1 cellular context compared by ENCODE assay signal in the genomic region with DNA sequence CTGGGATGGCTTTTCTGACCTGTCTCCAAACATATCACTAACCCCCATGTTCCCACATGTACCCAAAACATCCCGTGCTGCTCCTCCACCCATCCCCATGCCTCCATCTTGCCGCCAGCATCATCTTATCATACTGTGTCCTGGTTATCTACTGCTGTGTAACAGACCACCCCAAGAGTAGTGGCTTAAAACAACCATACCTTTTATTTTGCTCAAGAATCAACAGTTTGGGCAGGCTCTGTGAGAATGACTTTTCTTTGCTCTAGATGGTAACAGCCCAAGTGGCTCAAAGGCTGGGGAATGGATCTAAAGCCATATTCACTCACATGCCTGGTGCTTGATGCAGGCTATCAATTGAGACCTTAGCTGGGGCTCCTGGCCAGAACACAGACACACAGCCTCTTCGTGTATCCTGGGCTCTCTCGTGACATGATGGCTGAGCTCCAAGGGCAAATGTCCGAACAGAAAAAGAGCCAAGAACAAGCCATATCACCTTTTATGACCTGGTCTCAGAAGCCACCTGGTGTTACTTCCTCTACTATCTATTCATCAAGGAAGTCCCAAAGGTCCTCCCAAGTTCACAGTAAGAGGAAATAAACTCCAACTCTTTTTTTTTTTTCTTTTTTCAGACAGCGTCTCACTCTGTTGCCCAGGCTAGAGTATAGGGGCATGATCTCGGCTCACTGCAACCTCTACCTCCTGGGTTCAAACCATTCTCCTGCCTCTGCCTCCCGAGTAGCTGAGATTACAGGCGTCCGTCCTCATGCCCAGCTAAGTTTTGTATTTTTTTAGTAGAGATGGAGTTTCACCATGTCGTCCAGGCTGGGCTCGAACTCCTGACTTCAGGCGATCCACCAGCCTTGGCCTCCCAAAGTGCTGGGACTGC.
TF ChIP-seq lines count a peak whose summit lies in the region.

No MANE protein-coding gene starts in this region.

TF ChIP-seq in K562, 482 proteins besides CTCF, POLR2A, EP300 and RAD21 (continued from another document and continues in another):
- TF ChIP-seq, protein P1, sequence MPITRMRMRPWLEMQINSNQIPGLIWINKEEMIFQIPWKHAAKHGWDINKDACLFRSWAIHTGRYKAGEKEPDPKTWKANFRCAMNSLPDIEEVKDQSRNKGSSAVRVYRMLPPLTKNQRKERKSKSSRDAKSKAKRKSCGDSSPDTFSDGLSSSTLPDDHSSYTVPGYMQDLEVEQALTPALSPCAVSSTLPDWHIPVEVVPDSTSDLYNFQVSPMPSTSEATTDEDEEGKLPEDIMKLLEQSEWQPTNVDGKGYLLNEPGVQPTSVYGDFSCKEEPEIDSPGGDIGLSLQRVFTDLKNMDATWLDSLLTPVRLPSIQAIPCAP (CRISPR knock-in tag; IDR thresholded peaks at IDR 0.05; ENCODE audit: borderline replicate concordance): no peak
- TF ChIP-seq, protein P2, sequence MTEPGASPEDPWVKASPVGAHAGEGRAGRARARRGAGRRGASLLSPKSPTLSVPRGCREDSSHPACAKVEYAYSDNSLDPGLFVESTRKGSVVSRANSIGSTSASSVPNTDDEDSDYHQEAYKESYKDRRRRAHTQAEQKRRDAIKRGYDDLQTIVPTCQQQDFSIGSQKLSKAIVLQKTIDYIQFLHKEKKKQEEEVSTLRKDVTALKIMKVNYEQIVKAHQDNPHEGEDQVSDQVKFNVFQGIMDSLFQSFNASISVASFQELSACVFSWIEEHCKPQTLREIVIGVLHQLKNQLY (CRISPR knock-in tag; conservative IDR thresholded peaks at IDR 0.05): no peak
- TF ChIP-seq ZBED1 (IDR thresholded peaks at IDR 0.05) (no peak), ZNF644 (tag; IDR thresholded peaks at IDR 0.05; ENCODE audit: low read depth) (no peak), POLR2AphosphoS5 (IDR thresholded peaks at IDR 0.05; ENCODE audit: control insufficient read depth, insufficient read depth, low read depth, low read length) (no peak), CHCHD3 (CRISPR knock-in tag; IDR thresholded peaks at IDR 0.05) (no peak), TBP (optimal IDR thresholded peaks at IDR 0.05; ENCODE audit: low read depth, low read length) (no peak), NBN (IDR thresholded peaks at IDR 0.05; ENCODE audit: low read depth) (peak; percentile 71; the same call in 1 of the 2 replicates), NR2C1 (IDR thresholded peaks at IDR 0.05) (0 out of 2 replicates have a peak, but pooled peaks have one; percentile 20), NR2C1 (tag; IDR thresholded peaks at IDR 0.05) (0 out of 2 replicates have a peak, but pooled peaks have one; percentile 17), FOS (IDR thresholded peaks at IDR 0.05; ENCODE audit: extremely low read depth, insufficient read length) (no peak), ZBTB8A (IDR thresholded peaks at IDR 0.05; ENCODE audit: partially characterized antibody) (no peak), SP1 (CRISPR knock-in tag; IDR thresholded peaks at IDR 0.05) (peak; percentile 63), LCOR (CRISPR knock-in tag; IDR thresholded peaks at IDR 0.05) (no peak), GABPB2 (CRISPR knock-in tag; conservative IDR thresholded peaks at IDR 0.05) (no peak), TCF7L2 (IDR thresholded peaks at IDR 0.05; ENCODE audit: low read depth, low read length) (no peak), ZNF316 (IDR thresholded peaks at IDR 0.05) (no peak), HNRNPUL1 (IDR thresholded peaks at IDR 0.05; ENCODE audit: low read length) (no peak), TCFL5 (CRISPR knock-in tag; conservative IDR thresholded peaks at IDR 0.05) (no peak), HDAC3 (IDR thresholded peaks at IDR 0.05; ENCODE audit: borderline replicate concordance, partially characterized antibody) (no peak), ERF (CRISPR knock-in tag; IDR thresholded peaks at IDR 0.05) (no peak), RAD51 (IDR thresholded peaks at IDR 0.05; ENCODE audit: borderline replicate concordance, low read depth) (no peak)
- TF ChIP-seq, protein P3, sequence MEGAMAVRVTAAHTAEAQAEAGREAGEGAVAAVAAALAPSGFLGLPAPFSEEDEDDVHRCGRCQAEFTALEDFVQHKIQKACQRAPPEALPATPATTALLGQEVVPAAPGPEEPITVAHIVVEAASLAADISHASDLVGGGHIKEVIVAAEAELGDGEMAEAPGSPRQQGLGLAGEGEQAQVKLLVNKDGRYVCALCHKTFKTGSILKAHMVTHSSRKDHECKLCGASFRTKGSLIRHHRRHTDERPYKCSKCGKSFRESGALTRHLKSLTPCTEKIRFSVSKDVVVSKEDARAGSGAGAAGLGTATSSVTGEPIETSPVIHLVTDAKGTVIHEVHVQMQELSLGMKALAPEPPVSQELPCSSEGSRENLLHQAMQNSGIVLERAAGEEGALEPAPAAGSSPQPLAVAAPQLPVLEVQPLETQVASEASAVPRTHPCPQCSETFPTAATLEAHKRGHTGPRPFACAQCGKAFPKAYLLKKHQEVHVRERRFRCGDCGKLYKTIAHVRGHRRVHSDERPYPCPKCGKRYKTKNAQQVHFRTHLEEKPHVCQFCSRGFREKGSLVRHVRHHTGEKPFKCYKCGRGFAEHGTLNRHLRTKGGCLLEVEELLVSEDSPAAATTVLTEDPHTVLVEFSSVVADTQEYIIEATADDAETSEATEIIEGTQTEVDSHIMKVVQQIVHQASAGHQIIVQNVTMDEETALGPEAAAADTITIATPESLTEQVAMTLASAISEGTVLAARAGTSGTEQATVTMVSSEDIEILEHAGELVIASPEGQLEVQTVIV (CRISPR knock-in tag; IDR thresholded peaks at IDR 0.05; ENCODE audit: borderline replicate concordance): no peak
- TF ChIP-seq, protein P4, sequence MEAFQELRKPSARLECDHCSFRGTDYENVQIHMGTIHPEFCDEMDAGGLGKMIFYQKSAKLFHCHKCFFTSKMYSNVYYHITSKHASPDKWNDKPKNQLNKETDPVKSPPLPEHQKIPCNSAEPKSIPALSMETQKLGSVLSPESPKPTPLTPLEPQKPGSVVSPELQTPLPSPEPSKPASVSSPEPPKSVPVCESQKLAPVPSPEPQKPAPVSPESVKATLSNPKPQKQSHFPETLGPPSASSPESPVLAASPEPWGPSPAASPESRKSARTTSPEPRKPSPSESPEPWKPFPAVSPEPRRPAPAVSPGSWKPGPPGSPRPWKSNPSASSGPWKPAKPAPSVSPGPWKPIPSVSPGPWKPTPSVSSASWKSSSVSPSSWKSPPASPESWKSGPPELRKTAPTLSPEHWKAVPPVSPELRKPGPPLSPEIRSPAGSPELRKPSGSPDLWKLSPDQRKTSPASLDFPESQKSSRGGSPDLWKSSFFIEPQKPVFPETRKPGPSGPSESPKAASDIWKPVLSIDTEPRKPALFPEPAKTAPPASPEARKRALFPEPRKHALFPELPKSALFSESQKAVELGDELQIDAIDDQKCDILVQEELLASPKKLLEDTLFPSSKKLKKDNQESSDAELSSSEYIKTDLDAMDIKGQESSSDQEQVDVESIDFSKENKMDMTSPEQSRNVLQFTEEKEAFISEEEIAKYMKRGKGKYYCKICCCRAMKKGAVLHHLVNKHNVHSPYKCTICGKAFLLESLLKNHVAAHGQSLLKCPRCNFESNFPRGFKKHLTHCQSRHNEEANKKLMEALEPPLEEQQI (IDR thresholded peaks at IDR 0.05): no peak
- TF ChIP-seq, protein P5, sequence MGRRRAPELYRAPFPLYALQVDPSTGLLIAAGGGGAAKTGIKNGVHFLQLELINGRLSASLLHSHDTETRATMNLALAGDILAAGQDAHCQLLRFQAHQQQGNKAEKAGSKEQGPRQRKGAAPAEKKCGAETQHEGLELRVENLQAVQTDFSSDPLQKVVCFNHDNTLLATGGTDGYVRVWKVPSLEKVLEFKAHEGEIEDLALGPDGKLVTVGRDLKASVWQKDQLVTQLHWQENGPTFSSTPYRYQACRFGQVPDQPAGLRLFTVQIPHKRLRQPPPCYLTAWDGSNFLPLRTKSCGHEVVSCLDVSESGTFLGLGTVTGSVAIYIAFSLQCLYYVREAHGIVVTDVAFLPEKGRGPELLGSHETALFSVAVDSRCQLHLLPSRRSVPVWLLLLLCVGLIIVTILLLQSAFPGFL (CRISPR knock-in tag; IDR thresholded peaks at IDR 0.05): no peak
- TF ChIP-seq, protein P6, sequence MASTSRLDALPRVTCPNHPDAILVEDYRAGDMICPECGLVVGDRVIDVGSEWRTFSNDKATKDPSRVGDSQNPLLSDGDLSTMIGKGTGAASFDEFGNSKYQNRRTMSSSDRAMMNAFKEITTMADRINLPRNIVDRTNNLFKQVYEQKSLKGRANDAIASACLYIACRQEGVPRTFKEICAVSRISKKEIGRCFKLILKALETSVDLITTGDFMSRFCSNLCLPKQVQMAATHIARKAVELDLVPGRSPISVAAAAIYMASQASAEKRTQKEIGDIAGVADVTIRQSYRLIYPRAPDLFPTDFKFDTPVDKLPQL (IDR thresholded peaks at IDR 0.05; ENCODE audit: extremely low read depth, insufficient read length): no peak
- TF ChIP-seq, protein P7, sequence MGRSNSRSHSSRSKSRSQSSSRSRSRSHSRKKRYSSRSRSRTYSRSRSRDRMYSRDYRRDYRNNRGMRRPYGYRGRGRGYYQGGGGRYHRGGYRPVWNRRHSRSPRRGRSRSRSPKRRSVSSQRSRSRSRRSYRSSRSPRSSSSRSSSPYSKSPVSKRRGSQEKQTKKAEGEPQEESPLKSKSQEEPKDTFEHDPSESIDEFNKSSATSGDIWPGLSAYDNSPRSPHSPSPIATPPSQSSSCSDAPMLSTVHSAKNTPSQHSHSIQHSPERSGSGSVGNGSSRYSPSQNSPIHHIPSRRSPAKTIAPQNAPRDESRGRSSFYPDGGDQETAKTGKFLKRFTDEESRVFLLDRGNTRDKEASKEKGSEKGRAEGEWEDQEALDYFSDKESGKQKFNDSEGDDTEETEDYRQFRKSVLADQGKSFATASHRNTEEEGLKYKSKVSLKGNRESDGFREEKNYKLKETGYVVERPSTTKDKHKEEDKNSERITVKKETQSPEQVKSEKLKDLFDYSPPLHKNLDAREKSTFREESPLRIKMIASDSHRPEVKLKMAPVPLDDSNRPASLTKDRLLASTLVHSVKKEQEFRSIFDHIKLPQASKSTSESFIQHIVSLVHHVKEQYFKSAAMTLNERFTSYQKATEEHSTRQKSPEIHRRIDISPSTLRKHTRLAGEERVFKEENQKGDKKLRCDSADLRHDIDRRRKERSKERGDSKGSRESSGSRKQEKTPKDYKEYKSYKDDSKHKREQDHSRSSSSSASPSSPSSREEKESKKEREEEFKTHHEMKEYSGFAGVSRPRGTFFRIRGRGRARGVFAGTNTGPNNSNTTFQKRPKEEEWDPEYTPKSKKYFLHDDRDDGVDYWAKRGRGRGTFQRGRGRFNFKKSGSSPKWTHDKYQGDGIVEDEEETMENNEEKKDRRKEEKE (IDR thresholded peaks at IDR 0.05; ENCODE audit: borderline replicate concordance in 1 of 2, control insufficient read depth in 1 of 2, low read depth in 2 of 2, low read length in 1 of 2): no peak
- TF ChIP-seq, protein P8, sequence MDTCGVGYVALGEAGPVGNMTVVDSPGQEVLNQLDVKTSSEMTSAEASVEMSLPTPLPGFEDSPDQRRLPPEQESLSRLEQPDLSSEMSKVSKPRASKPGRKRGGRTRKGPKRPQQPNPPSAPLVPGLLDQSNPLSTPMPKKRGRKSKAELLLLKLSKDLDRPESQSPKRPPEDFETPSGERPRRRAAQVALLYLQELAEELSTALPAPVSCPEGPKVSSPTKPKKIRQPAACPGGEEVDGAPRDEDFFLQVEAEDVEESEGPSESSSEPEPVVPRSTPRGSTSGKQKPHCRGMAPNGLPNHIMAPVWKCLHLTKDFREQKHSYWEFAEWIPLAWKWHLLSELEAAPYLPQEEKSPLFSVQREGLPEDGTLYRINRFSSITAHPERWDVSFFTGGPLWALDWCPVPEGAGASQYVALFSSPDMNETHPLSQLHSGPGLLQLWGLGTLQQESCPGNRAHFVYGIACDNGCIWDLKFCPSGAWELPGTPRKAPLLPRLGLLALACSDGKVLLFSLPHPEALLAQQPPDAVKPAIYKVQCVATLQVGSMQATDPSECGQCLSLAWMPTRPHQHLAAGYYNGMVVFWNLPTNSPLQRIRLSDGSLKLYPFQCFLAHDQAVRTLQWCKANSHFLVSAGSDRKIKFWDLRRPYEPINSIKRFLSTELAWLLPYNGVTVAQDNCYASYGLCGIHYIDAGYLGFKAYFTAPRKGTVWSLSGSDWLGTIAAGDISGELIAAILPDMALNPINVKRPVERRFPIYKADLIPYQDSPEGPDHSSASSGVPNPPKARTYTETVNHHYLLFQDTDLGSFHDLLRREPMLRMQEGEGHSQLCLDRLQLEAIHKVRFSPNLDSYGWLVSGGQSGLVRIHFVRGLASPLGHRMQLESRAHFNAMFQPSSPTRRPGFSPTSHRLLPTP (IDR thresholded peaks at IDR 0.05; ENCODE audit: borderline replicate concordance, extremely low read depth, insufficient read length): peak; percentile 14
- TF ChIP-seq, protein P9, sequence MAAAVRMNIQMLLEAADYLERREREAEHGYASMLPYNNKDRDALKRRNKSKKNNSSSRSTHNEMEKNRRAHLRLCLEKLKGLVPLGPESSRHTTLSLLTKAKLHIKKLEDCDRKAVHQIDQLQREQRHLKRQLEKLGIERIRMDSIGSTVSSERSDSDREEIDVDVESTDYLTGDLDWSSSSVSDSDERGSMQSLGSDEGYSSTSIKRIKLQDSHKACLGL (CRISPR knock-in tag; IDR thresholded peaks at IDR 0.05; ENCODE audit: borderline replicate concordance, poor library complexity, severe bottlenecking): no peak
- TF ChIP-seq, protein P10, sequence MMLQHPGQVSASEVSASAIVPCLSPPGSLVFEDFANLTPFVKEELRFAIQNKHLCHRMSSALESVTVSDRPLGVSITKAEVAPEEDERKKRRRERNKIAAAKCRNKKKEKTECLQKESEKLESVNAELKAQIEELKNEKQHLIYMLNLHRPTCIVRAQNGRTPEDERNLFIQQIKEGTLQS (IDR thresholded peaks at IDR 0.05): no peak
- TF ChIP-seq, protein P10 (CRISPR knock-in tag; conservative IDR thresholded peaks at IDR 0.05): no peak
- TF ChIP-seq, protein P11, sequence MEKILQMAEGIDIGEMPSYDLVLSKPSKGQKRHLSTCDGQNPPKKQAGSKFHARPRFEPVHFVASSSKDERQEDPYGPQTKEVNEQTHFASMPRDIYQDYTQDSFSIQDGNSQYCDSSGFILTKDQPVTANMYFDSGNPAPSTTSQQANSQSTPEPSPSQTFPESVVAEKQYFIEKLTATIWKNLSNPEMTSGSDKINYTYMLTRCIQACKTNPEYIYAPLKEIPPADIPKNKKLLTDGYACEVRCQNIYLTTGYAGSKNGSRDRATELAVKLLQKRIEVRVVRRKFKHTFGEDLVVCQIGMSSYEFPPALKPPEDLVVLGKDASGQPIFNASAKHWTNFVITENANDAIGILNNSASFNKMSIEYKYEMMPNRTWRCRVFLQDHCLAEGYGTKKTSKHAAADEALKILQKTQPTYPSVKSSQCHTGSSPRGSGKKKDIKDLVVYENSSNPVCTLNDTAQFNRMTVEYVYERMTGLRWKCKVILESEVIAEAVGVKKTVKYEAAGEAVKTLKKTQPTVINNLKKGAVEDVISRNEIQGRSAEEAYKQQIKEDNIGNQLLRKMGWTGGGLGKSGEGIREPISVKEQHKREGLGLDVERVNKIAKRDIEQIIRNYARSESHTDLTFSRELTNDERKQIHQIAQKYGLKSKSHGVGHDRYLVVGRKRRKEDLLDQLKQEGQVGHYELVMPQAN (IDR thresholded peaks at IDR 0.05; ENCODE audit: borderline replicate concordance): no peak
